In genomic region chr3:111737712-111738097, GRCh38 we compare ENCODE assay signal across 1 cellular context.
A peak's percentile ranks its signal among the peaks of the same experiment; 100 is the strongest.
TF ChIP-seq lines count a peak whose summit lies in the region.

No MANE protein-coding gene starts in this region.

TF ChIP-seq in SK-N-SH, 30 proteins besides CTCF, POLR2A, EP300 and RAD21 (continued from another document):
- peak; percentile 72 for TF ChIP-seq POLR2AphosphoS5 (IDR thresholded peaks at IDR 0.05; ENCODE audit: low read depth, low read length)
- no peak for TF ChIP-seq REST (IDR thresholded peaks at IDR 0.05; ENCODE audit: low read depth, low read length)
- TF ChIP-seq MEF2A (IDR thresholded peaks at IDR 0.05; ENCODE audit: borderline replicate concordance, low read depth): peak; percentile 43; the same call in 1 of the 2 replicates
- TF ChIP-seq JUND (IDR thresholded peaks at IDR 0.05): peak; percentile 77
- peak; percentile 48; the same call in 1 of the 2 replicates for TF ChIP-seq FOXM1 (IDR thresholded peaks at IDR 0.05; ENCODE audit: low read depth)
- no peak for TF ChIP-seq EZH2phosphoT487 (IDR thresholded peaks at IDR 0.05; ENCODE audit: borderline replicate concordance, low read depth)
- TF ChIP-seq ELF1 (IDR thresholded peaks at IDR 0.05): peak; percentile 17; the same call in 1 of the 2 replicates
- TF ChIP-seq SIN3A (IDR thresholded peaks at IDR 0.05; ENCODE audit: borderline replicate concordance, low read depth, low read length): no peak
- TF ChIP-seq RXRA (IDR thresholded peaks at IDR 0.05; ENCODE audit: borderline replicate concordance, low read depth): peak; percentile 92
- no peak for TF ChIP-seq IRF3 (IDR thresholded peaks at IDR 0.05; ENCODE audit: low read depth, low read length)
- TF ChIP-seq CHD2 (IDR thresholded peaks at IDR 0.05; ENCODE audit: low read length, partially characterized antibody): no peak
- TF ChIP-seq, protein P1, sequence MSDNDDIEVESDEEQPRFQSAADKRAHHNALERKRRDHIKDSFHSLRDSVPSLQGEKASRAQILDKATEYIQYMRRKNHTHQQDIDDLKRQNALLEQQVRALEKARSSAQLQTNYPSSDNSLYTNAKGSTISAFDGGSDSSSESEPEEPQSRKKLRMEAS (IDR thresholded peaks at IDR 0.05; ENCODE audit: low read depth): peak; percentile 21; the same call in 1 of the 2 replicates
- TF ChIP-seq GABPA (IDR thresholded peaks at IDR 0.05; ENCODE audit: low read depth): no peak
- TF ChIP-seq USF2 (IDR thresholded peaks at IDR 0.05; ENCODE audit: borderline replicate concordance, low read depth, low read length): no peak
- no peak for TF ChIP-seq SMC3 (IDR thresholded peaks at IDR 0.05; ENCODE audit: low read depth, low read length)
- TF ChIP-seq TEAD4 (IDR thresholded peaks at IDR 0.05; ENCODE audit: borderline replicate concordance, insufficient read depth): peak; percentile 86
